Comparison of ENCODE assay signal across 1 cellular context in genomic region chr12:46221255-46222128, GRCh38.
TF ChIP-seq lines count a peak whose summit lies in the region.

No MANE protein-coding gene starts in this region.

TF ChIP-seq in GM23338, 12 proteins besides CTCF, POLR2A, EP300 and RAD21 (continued from another document):
- TF ChIP-seq ZNF462 (CRISPR knock-in tag; IDR thresholded peaks at IDR 0.05) = no peak
